Comparison of ENCODE assay signal across 9 cellular contexts in genomic region chr19:20664342-20664916, GRCh38. TPM values are rescaled to one million over a fixed set of nuclear protein-coding genes. Genes with fewer than 3 reads are reported as not detected.
DNase-seq lines count a peak whose midpoint lies in the region; ATAC-seq, FAIRE-seq and TF ChIP-seq lines count a peak whose summit lies in the region.
"Not testable (repeated sequence)": the region's sequence is repeated elsewhere in the genome, so short reads cannot be mapped to it uniquely, and the experiment has no call there.
"Had no signal": no experiment of that assay in that cellular context is flagged by ENCODE, and none has a peak within 500 bp of the region (broad histone marks: within the 10 kb centered on the region; RNA-seq: fewer than 3 reads in every experiment).

No MANE protein-coding gene starts in this region.

- peaks cover 6 to 12% (median 11%) of the 10 kb centered on the region in 11 experiments for H3K36me3 ChIP-seq in BLaER1 treated with 17β-estradiol and CSF1 and Interleukin-3, amounts not matched to agents 10 nM and 100 nM
- H3K36me3 ChIP-seq in MM.1S (replicated peaks; ENCODE audit: insufficient read depth, low read length); astrocyte (ENCODE audit: insufficient read depth, low read length); cardiac muscle cell; skeletal muscle tissue (ENCODE audit: control insufficient read depth in 3 of 3, insufficient read depth in 3 of 3, low read length in 3 of 3); tibial artery: not testable (repeated sequence)

- H3K4me1 Mint-ChIP-seq in activated CD8-positive, alpha-beta T cell treated with anti-CD3 and anti-CD28 coated beads, Interleukin-2, amount 10 ng/mL, durations not matched to agents 7 days and 5 days (ENCODE audit: low read depth), result peaks cover 15% of the 10 kb centered on the region
- H3K4me1 Mint-ChIP-seq in astrocyte (ENCODE audit: low read depth, unreplicated experiment), result not testable (repeated sequence)
- peaks cover 8 to 32% (median 19%) of the 10 kb centered on the region in 4 donors for H3K4me1 Mint-ChIP-seq in naive thymus-derived CD8-positive, alpha-beta T cell

- H3K9me3 Mint-ChIP-seq in activated CD8-positive, alpha-beta T cell treated with anti-CD3 and anti-CD28 coated beads, Interleukin-2, amount 10 ng/mL, durations not matched to agents 7 days and 5 days (ENCODE audit: insufficient read depth), result peaks cover 38% of the 10 kb centered on the region
- H3K9me3 Mint-ChIP-seq in astrocyte (ENCODE audit: unreplicated experiment), result not testable (repeated sequence)
- H3K9me3 Mint-ChIP-seq in naive thymus-derived CD8-positive, alpha-beta T cell, result peaks cover 0 to 62% (median 25%) of the 10 kb centered on the region in 9 donors

- not testable (repeated sequence) for H4K20me1 ChIP-seq in BLaER1 treated with 17β-estradiol and CSF1 and Interleukin-3, amounts not matched to agents 10 nM and 100 nM; MM.1S (ENCODE audit: insufficient read depth, low read length); astrocyte (ENCODE audit: insufficient read depth, low read length)

- not testable (repeated sequence) for H3F3A ChIP-seq in MM.1S (ENCODE audit: insufficient read depth, low read length)

- H3K4me2 ChIP-seq in BLaER1 treated with 17β-estradiol and CSF1 and Interleukin-3, amounts not matched to agents 10 nM and 100 nM, result peak overlapping the region in 10 of 11 experiments; percentile 19 to 60 (median 50); a peak in 17 of 22 replicates
- peak overlapping the region; percentile 54 for H3K4me2 ChIP-seq in MM.1S (ENCODE audit: low read depth, low read length)
- not testable (repeated sequence) for H3K4me2 ChIP-seq in astrocyte (ENCODE audit: low read length)

- ATAC-seq in activated CD8-positive, alpha-beta T cell treated with anti-CD3 and anti-CD28 coated beads, Interleukin-2, amount 10 ng/mL, durations not matched to agents 7 days and 5 days; naive thymus-derived CD8-positive, alpha-beta T cell: not testable (repeated sequence)

- not testable (repeated sequence) for H3K4me3 Mint-ChIP-seq in activated CD8-positive, alpha-beta T cell treated with anti-CD3 and anti-CD28 coated beads, Interleukin-2, amount 10 ng/mL, durations not matched to agents 7 days and 5 days; astrocyte (ENCODE audit: unreplicated experiment)
- H3K4me3 Mint-ChIP-seq in naive thymus-derived CD8-positive, alpha-beta T cell, result peak overlapping the region in 9 of 10 donors; percentile 22 to 73 (median 47)

- peak; percentile 31 for DNase-seq in MM.1S
- not testable (repeated sequence) for DNase-seq in activated CD8-positive, alpha-beta T cell treated with anti-CD3 and anti-CD28 coated beads, Interleukin-2, amount 10 ng/mL, durations not matched to agents 7 days and 5 days; astrocyte (ENCODE audit: low read depth); cardiac muscle cell (ENCODE audit: low read depth in 1 of 2, low spot score in 1 of 2); naive thymus-derived CD8-positive, alpha-beta T cell; tibial artery

- CTCF ChIA-PET in activated CD8-positive, alpha-beta T cell treated with anti-CD3 and anti-CD28 coated beads, Interleukin-2, amount 10 ng/mL, durations not matched to agents 7 days and 5 days (lab: Charles Lee), result not testable (repeated sequence)

- peaks cover 0 to 24% (median 14%) of the 10 kb centered on the region in 10 experiments; a peak in 15 of 20 replicates for H3K4me1 ChIP-seq in BLaER1 treated with 17β-estradiol and CSF1 and Interleukin-3, amounts not matched to agents 10 nM and 100 nM
- not testable (repeated sequence) for H3K4me1 ChIP-seq in MM.1S (ENCODE audit: low read length); astrocyte (ENCODE audit: insufficient read depth, low read length); cardiac muscle cell (ENCODE audit: low read depth)
- H3K4me1 ChIP-seq in skeletal muscle tissue (ENCODE audit: control insufficient read depth in 3 of 3, insufficient read depth in 3 of 3, low read length in 3 of 3) (peaks cover 12 to 16% (median 13%) of the 10 kb centered on the region in 3 donors), tibial artery (peaks cover 0 to 23% (median 7%) of the 10 kb centered on the region in 4 donors)

- H3K36me3 Mint-ChIP-seq in activated CD8-positive, alpha-beta T cell treated with anti-CD3 and anti-CD28 coated beads, Interleukin-2, amount 10 ng/mL, durations not matched to agents 7 days and 5 days (ENCODE audit: low read depth), result peaks cover 37% of the 10 kb centered on the region
- H3K36me3 Mint-ChIP-seq in astrocyte (ENCODE audit: low read depth, unreplicated experiment), result not testable (repeated sequence)
- H3K36me3 Mint-ChIP-seq in naive thymus-derived CD8-positive, alpha-beta T cell, result peaks cover 13 to 48% (median 19%) of the 10 kb centered on the region in 3 donors

- not testable (repeated sequence) for TF ChIP-seq CTCF in MM.1S (IDR thresholded peaks at IDR 0.05; ENCODE audit: low read length); astrocyte (IDR thresholded peaks at IDR 0.05; ENCODE audit: insufficient read depth, low read depth, low read length); cardiac muscle cell (IDR thresholded peaks at IDR 0.05; ENCODE audit: low read depth, low read length); tibial artery (IDR thresholded peaks at IDR 0.05)

- intact Hi-C loops in tibial artery (cut with DNase I; ENCODE audit: low total_unique reads), result loop anchor here (10.0 kb wide), 2 partner anchors 110 to 1720 kb away; partner anchors contain the start of genes HOMER3 and ZNF66

- H3K79me2 ChIP-seq in MM.1S (ENCODE audit: low read length), result not testable (repeated sequence)
- peaks cover 15% of the 10 kb centered on the region for H3K79me2 ChIP-seq in astrocyte (ENCODE audit: insufficient read depth, low read length)

- peak overlapping the region; percentile 32 for H3K27ac Mint-ChIP-seq in activated CD8-positive, alpha-beta T cell treated with anti-CD3 and anti-CD28 coated beads, Interleukin-2, amount 10 ng/mL, durations not matched to agents 7 days and 5 days
- H3K27ac Mint-ChIP-seq in astrocyte (ENCODE audit: unreplicated experiment), result peak overlapping the region; percentile 18
- peak overlapping the region in 4 of 10 donors; percentile 15 to 87 (median 46) for H3K27ac Mint-ChIP-seq in naive thymus-derived CD8-positive, alpha-beta T cell

- H3K27me3 Mint-ChIP-seq in activated CD8-positive, alpha-beta T cell treated with anti-CD3 and anti-CD28 coated beads, Interleukin-2, amount 10 ng/mL, durations not matched to agents 7 days and 5 days (ENCODE audit: low read depth); astrocyte (ENCODE audit: low read depth, unreplicated experiment); naive thymus-derived CD8-positive, alpha-beta T cell: not testable (repeated sequence)

- H3K27me3 ChIP-seq in BLaER1 treated with 17β-estradiol and CSF1 and Interleukin-3, amounts not matched to agents 10 nM and 100 nM; MM.1S (replicated peaks; ENCODE audit: insufficient read depth, low read length); astrocyte (ENCODE audit: insufficient read depth, low read length); cardiac muscle cell; skeletal muscle tissue (ENCODE audit: control insufficient read depth in 3 of 3, insufficient read depth in 3 of 3, low read length in 3 of 3); tibial artery: not testable (repeated sequence)

- peak overlapping the region in 4 of 11 experiments; percentile 47 to 68 (median 62); a peak in 8 of 22 replicates for H3K9ac ChIP-seq in BLaER1 treated with 17β-estradiol and CSF1 and Interleukin-3, amounts not matched to agents 10 nM and 100 nM
- peak overlapping the region; percentile 26; the same call in 1 of the 2 replicates for H3K9ac ChIP-seq in MM.1S (ENCODE audit: low read length)
- not testable (repeated sequence) for H3K9ac ChIP-seq in astrocyte (ENCODE audit: low read length)
- peak overlapping the region in 2 of 3 donors; percentile 70 to 85 for H3K9ac ChIP-seq in skeletal muscle tissue (ENCODE audit: low read depth in 1 of 3, low read length in 3 of 3)

- H3K4me3 ChIP-seq in BLaER1 treated with 17β-estradiol and CSF1 and Interleukin-3, amounts not matched to agents 10 nM and 100 nM; astrocyte (ENCODE audit: insufficient read depth, low read depth, low read length); cardiac muscle cell; tibial artery: not testable (repeated sequence)
- H3K4me3 ChIP-seq in MM.1S (ENCODE audit: low read length), result peak overlapping the region; percentile 40
- peak overlapping the region in 2 of 3 donors; percentile 59 to 70 for H3K4me3 ChIP-seq in skeletal muscle tissue (ENCODE audit: low read length in 3 of 3)

- H3K9me3 ChIP-seq in BLaER1 treated with 17β-estradiol and CSF1 and Interleukin-3, amounts not matched to agents 10 nM and 100 nM (replicated peaks in 1 of 11), result peaks cover 54 to 86% (median 77%) of the 10 kb centered on the region in 11 experiments
- H3K9me3 ChIP-seq in MM.1S (replicated peaks; ENCODE audit: insufficient read depth, low read length); astrocyte (ENCODE audit: insufficient read depth, low read depth, low read length); cardiac muscle cell (ENCODE audit: low read depth); skeletal muscle tissue (ENCODE audit: control insufficient read depth in 3 of 3, low read length in 3 of 3); tibial artery: not testable (repeated sequence)

- peak overlapping the region; percentile 77; the same call in 1 of the 2 replicates for H2AFZ ChIP-seq in MM.1S (ENCODE audit: low read length)
- H2AFZ ChIP-seq in astrocyte (ENCODE audit: low read depth, low read length), result not testable (repeated sequence)

- not testable (repeated sequence) for H3K9me2 ChIP-seq in MM.1S (replicated peaks; ENCODE audit: insufficient read depth, low read length)

- H3K27ac ChIP-seq in BLaER1 treated with 17β-estradiol and CSF1 and Interleukin-3, amounts not matched to agents 10 nM and 100 nM, result peak overlapping the region in 8 of 11 experiments; percentile 20 to 85 (median 60); a peak in 13 of 22 replicates
- peak overlapping the region; percentile 68; the same call in 1 of the 2 replicates for H3K27ac ChIP-seq in MM.1S (ENCODE audit: low read length)
- not testable (repeated sequence) for H3K27ac ChIP-seq in astrocyte (ENCODE audit: low read depth, low read length)
- peak overlapping the region; percentile 32 for H3K27ac ChIP-seq in cardiac muscle cell
- peak overlapping the region; percentile 75 for H3K27ac ChIP-seq in skeletal muscle tissue (ENCODE audit: low read depth, low read length)
- peak overlapping the region; percentile 47 to 84 for H3K27ac ChIP-seq in tibial artery

- FAIRE-seq in astrocyte (lab: Jason Lieb, UNC), result not testable (repeated sequence)

- POLR2A ChIA-PET in activated CD8-positive, alpha-beta T cell treated with anti-CD3 and anti-CD28 coated beads, Interleukin-2, amount 10 ng/mL, durations not matched to agents 7 days and 5 days (lab: Charles Lee); naive thymus-derived CD8-positive, alpha-beta T cell (lab: Charles Lee): not testable (repeated sequence)

RNA-seq across cellular contexts. Expression of gene ZNF626, which starts 3.1 kb away (rescaled TPM):
- total RNA-seq in activated CD8-positive, alpha-beta T cell treated with anti-CD3 and anti-CD28 coated beads, Interleukin-2, amount 10 ng/mL, durations not matched to agents 7 days and 5 days, result 1 to 10 TPM; 7.0 to 9.1 TPM
- total RNA-seq in astrocyte (18.5 and 20.6 TPM in 2 replicates), cardiac muscle cell (14.1 and 18.4 TPM in 2 replicates), skeletal muscle tissue (11.5 TPM)
- polyA plus RNA-seq in cardiac muscle cell, result 17.6 and 24.0 TPM in 2 replicates
- total RNA-seq in naive thymus-derived CD8-positive, alpha-beta T cell, result 10 to 100 TPM; 17.1 to 17.8 TPM
- 10 to 100 TPM in 1 of 3 donors, 1 to 10 TPM in 2; 4.8 to 13.7 (median 8.8) TPM for polyA plus RNA-seq in naive thymus-derived CD8-positive, alpha-beta T cell
- polyA plus RNA-seq: A549 had no signal
